21 cellular contexts compared by ENCODE assay signal in the genomic region with DNA sequence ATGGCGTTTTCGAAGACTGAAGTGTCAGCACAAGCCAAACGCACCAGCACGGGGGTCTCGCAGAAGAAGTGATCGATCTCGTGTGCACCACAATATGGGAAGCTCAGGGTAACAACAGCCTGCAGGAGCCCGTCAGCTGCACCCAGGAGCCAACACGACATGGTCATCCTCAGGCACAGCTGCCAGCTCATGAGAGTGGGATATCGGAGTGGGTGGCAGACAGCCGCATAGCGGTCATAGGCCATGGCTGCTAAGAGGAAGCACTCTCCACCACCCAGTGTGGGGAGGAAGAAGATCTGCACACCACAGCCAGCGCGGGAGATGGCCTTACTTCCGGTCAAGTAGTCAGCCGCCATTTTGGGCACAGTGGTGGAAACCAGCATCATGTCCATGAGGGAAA. TPM values are rescaled to one million over a fixed set of nuclear protein-coding genes. Genes with fewer than 3 reads are reported as not detected.
"Had no signal": no experiment of that assay in that cellular context is flagged by ENCODE, and none has a peak within 500 bp of the region (broad histone marks: within the 10 kb centered on the region; RNA-seq: fewer than 3 reads in every experiment).

No MANE protein-coding gene starts in this region.

RNA-seq across cellular contexts. Expression of gene OR2T33, which starts 4.6 kb away (rescaled TPM):
- total RNA-seq: myocyte; naive thymus-derived CD8-positive, alpha-beta T cell; natural killer cell treated with Interleukin-12 subunit alpha and Interleukin-12 subunit beta and Interleukin-15 and Interleukin-18, amount 100 ng/mL, for 72 hours; neural crest cell; osteocyte; pancreas; posterior vena cava; prostate gland; pulmonary artery endothelial cell; right atrium auricular region; sciatic nerve; smooth muscle cell; spleen; stomach; subcutaneous adipose tissue; temporal lobe; transverse colon; urinary bladder; uterus had no signal
- polyA plus RNA-seq: naive thymus-derived CD8-positive, alpha-beta T cell; pancreas; smooth muscle cell; spleen; stomach; thymus; urinary bladder had no signal

RNA-seq across cellular contexts. Expression of gene OR2T12, which starts 30.0 kb away (rescaled TPM):
- total RNA-seq: myocyte; naive thymus-derived CD8-positive, alpha-beta T cell; natural killer cell treated with Interleukin-12 subunit alpha and Interleukin-12 subunit beta and Interleukin-15 and Interleukin-18, amount 100 ng/mL, for 72 hours; neural crest cell; omental fat pad; osteocyte; pancreas; posterior vena cava; prostate gland; pulmonary artery endothelial cell; right atrium auricular region; sciatic nerve; smooth muscle cell; spleen; stomach; subcutaneous adipose tissue; temporal lobe; transverse colon; urinary bladder; uterus had no signal
- polyA plus RNA-seq: naive thymus-derived CD8-positive, alpha-beta T cell; pancreas; smooth muscle cell; spleen; stomach; thymus; urinary bladder had no signal

RNA-seq across cellular contexts. Expression of gene OR2M4, which starts 42.0 kb away (rescaled TPM):
- total RNA-seq: myocyte; naive thymus-derived CD8-positive, alpha-beta T cell; natural killer cell treated with Interleukin-12 subunit alpha and Interleukin-12 subunit beta and Interleukin-15 and Interleukin-18, amount 100 ng/mL, for 72 hours; neural crest cell; omental fat pad; osteocyte; pancreas; posterior vena cava; pulmonary artery endothelial cell; right atrium auricular region; sciatic nerve; smooth muscle cell; spleen; stomach; subcutaneous adipose tissue; transverse colon; urinary bladder; uterus had no signal
- polyA plus RNA-seq: naive thymus-derived CD8-positive, alpha-beta T cell; smooth muscle cell; stomach; urinary bladder had no signal

RNA-seq across cellular contexts. Expression of gene OR2M7, which starts 51.1 kb away (rescaled TPM):
- total RNA-seq: myocyte; naive thymus-derived CD8-positive, alpha-beta T cell; natural killer cell treated with Interleukin-12 subunit alpha and Interleukin-12 subunit beta and Interleukin-15 and Interleukin-18, amount 100 ng/mL, for 72 hours; neural crest cell; omental fat pad; osteocyte; pancreas; posterior vena cava; prostate gland; pulmonary artery endothelial cell; right atrium auricular region; sciatic nerve; smooth muscle cell; spleen; stomach; subcutaneous adipose tissue; temporal lobe; transverse colon; urinary bladder; uterus had no signal
- polyA plus RNA-seq: naive thymus-derived CD8-positive, alpha-beta T cell; pancreas; smooth muscle cell; spleen; stomach; thymus; urinary bladder had no signal
